In genomic region chr19:19418548-19419260, GRCh38 we compare ENCODE assay signal across 12 cellular contexts. TPM values are rescaled to one million over a fixed set of nuclear protein-coding genes. Genes with fewer than 3 reads are reported as not detected.
A peak's percentile ranks its signal among the peaks of the same experiment; 100 is the strongest.
DNase-seq lines count a peak whose midpoint lies in the region; ATAC-seq, FAIRE-seq and TF ChIP-seq lines count a peak whose summit lies in the region.
"Had no signal": no experiment of that assay in that cellular context is flagged by ENCODE, and none has a peak within 500 bp of the region (broad histone marks: within the 10 kb centered on the region; RNA-seq: fewer than 3 reads in every experiment).

No MANE protein-coding gene starts in this region.

- TF ChIP-seq CTCF in cardiac muscle cell (IDR thresholded peaks at IDR 0.05; ENCODE audit: low read depth, low read length): no peak
- no peak for TF ChIP-seq CTCF in right atrium auricular region (IDR thresholded peaks at IDR 0.05)
- no peak for TF ChIP-seq CTCF in activated B cell treated with CpG ODN at 0.5 μM for 24 hours (IDR thresholded peaks at IDR 0.05)
- TF ChIP-seq CTCF in kidney (IDR thresholded peaks at IDR 0.05; ENCODE audit: borderline replicate concordance, extremely low read depth, insufficient read depth): no peak
- TF ChIP-seq CTCF in upper lobe of right lung (IDR thresholded peaks at IDR 0.05): no peak

- no peaks in the 10 kb centered on the region for H3K9me3 ChIP-seq in cardiac muscle cell (ENCODE audit: low read depth)
- H3K9me3 ChIP-seq in right atrium auricular region: no peaks in the 10 kb centered on the region
- H3K9me3 ChIP-seq in kidney (ENCODE audit: control insufficient read depth in 1 of 2, low read length in 2 of 2): no peaks in the 10 kb centered on the region
- no peaks in the 10 kb centered on the region for H3K9me3 ChIP-seq in upper lobe of right lung
- H3K9me3 ChIP-seq: heart right ventricle had no signal

- H3K27me3 ChIP-seq in cardiac muscle cell (no peaks in the 10 kb centered on the region), right atrium auricular region (no peaks in the 10 kb centered on the region), upper lobe of right lung (no peaks in the 10 kb centered on the region)
- H3K27me3 ChIP-seq: heart right ventricle had no signal

- peaks cover 72% of the 10 kb centered on the region for H3K4me1 Mint-ChIP-seq in activated B cell treated with CpG ODN at 0.5 μM for 24 hours

- no peak overlapping the region for H3K9ac ChIP-seq in kidney (ENCODE audit: low read length in 2 of 2)

- ATAC-seq in activated B cell treated with CpG ODN at 0.5 μM for 24 hours (ENCODE audit: low read depth): peak; percentile 28
- ATAC-seq in upper lobe of right lung: peak; percentile 44
- no peak for ATAC-seq in GM18907 (IDR thresholded peaks at IDR 0.05; ENCODE audit: unreplicated experiment)
- no peak for ATAC-seq in HG03521 (IDR thresholded peaks at IDR 0.05; ENCODE audit: unreplicated experiment)

- peak overlapping the region; percentile 46 for H3K27ac Mint-ChIP-seq in activated B cell treated with CpG ODN at 0.5 μM for 24 hours

- peaks cover 15% of the 10 kb centered on the region for H3K36me3 Mint-ChIP-seq in activated B cell treated with CpG ODN at 0.5 μM for 24 hours (ENCODE audit: low read depth)

- no peak overlapping the region for H3K4me3 ChIP-seq in cardiac muscle cell
- no peak overlapping the region for H3K4me3 ChIP-seq in right atrium auricular region
- H3K4me3 ChIP-seq in kidney (ENCODE audit: low read length in 2 of 2): no peak overlapping the region
- H3K4me3 ChIP-seq in upper lobe of right lung: no peak overlapping the region
- H3K4me3 ChIP-seq: heart right ventricle had no signal

- H3K9me3 Mint-ChIP-seq in activated B cell treated with CpG ODN at 0.5 μM for 24 hours: no peaks in the 10 kb centered on the region

- no peaks in the 10 kb centered on the region for H3K36me3 ChIP-seq in cardiac muscle cell
- no peaks in the 10 kb centered on the region for H3K36me3 ChIP-seq in right atrium auricular region
- no peaks in the 10 kb centered on the region for H3K36me3 ChIP-seq in kidney (ENCODE audit: control insufficient read depth in 1 of 2, insufficient read depth in 2 of 2, low read length in 2 of 2)
- no peaks in the 10 kb centered on the region for H3K36me3 ChIP-seq in upper lobe of right lung
- H3K36me3 ChIP-seq: heart right ventricle had no signal

- POLR2A ChIA-PET in activated B cell treated with CpG ODN at 0.5 μM for 24 hours (lab: Charles Lee): interaction anchor here (0.6 kb wide), 2 partner anchors 12 to 235 kb away, joined by 3 to 4 read pairs; no protein-coding TSS in a partner anchor

- intact Hi-C loops in activated B cell treated with CpG ODN at 0.5 μM for 24 hours (cut with micrococcal nuclease) (no loop called here), kidney (cut with DNase I) (no loop called here), upper lobe of right lung (cut with DNase I) (no loop called here)

- peak overlapping the region; percentile 32 for H3K27ac ChIP-seq in cardiac muscle cell
- H3K27ac ChIP-seq in right atrium auricular region: no peak overlapping the region
- no peak overlapping the region for H3K27ac ChIP-seq in kidney (ENCODE audit: low read depth in 2 of 2, low read length in 2 of 2)
- no peak overlapping the region for H3K27ac ChIP-seq in upper lobe of right lung
- H3K27ac ChIP-seq: C4-2B had no signal

- H3K4me1 ChIP-seq in cardiac muscle cell (ENCODE audit: low read depth): peaks cover 13% of the 10 kb centered on the region
- H3K4me1 ChIP-seq in right atrium auricular region: peaks cover 0 to 59% of the 10 kb centered on the region in 2 donors
- H3K4me1 ChIP-seq in kidney (ENCODE audit: control insufficient read depth in 1 of 2, insufficient read depth in 1 of 2, low read depth in 1 of 2, low read length in 2 of 2): peaks cover 7 to 24% of the 10 kb centered on the region in 2 donors
- peaks cover 28% of the 10 kb centered on the region for H3K4me1 ChIP-seq in upper lobe of right lung

- DNase-seq in cardiac muscle cell (ENCODE audit: low read depth in 1 of 2, low spot score in 1 of 2) (no peak), right atrium auricular region (ENCODE audit: low spot score) (no peak), activated B cell treated with CpG ODN at 0.5 μM for 24 hours (no peak), kidney (peak; percentile 4), upper lobe of right lung (no peak)
- DNase-seq in stimulated activated CD4-positive, alpha-beta T cell treated with anti-CD3 and anti-CD28 coated beads, Interleukin-4, amount 100 ng/mL, for 4 hours: no peak
- DNase-seq: effector CD8-positive, alpha-beta T cell; heart right ventricle; NCI-H1105 treated with DMSO at 0.1 percent for 48 hours had no signal

- H3K4me3 Mint-ChIP-seq in activated B cell treated with CpG ODN at 0.5 μM for 24 hours: peak overlapping the region; percentile 44

- FAIRE-seq in kidney (lab: Jason Lieb, UNC): no peak

- CTCF ChIA-PET in activated B cell treated with CpG ODN at 0.5 μM for 24 hours (lab: Charles Lee): interaction anchor here (1.0 kb wide), 1 partner anchor 63 kb away, joined by 3 read pairs; no protein-coding TSS in a partner anchor

- H3K27me3 Mint-ChIP-seq in activated B cell treated with CpG ODN at 0.5 μM for 24 hours: no peaks in the 10 kb centered on the region

RNA-seq across cellular contexts. Expression of gene GATAD2A, which starts 13.2 kb away (rescaled TPM):
- total RNA-seq in cardiac muscle cell (72.9 and 98.3 TPM in 2 replicates), right atrium auricular region (10 to 100 TPM; 27.7 to 32.9 TPM), activated B cell treated with CpG ODN at 0.5 μM for 24 hours (116 and 126 TPM in 2 replicates), kidney (91.0 TPM), upper lobe of right lung (85.8 TPM)
- polyA plus RNA-seq in cardiac muscle cell (32.3 and 39.4 TPM in 2 replicates), kidney (ENCODE audit: insufficient read depth, low read depth, low replicate concordance) (18.0 TPM)

Comparison
In these comparisons a context has a peak if more than half of its experiments do, and no peak if none do; other contexts are left out.
1. ATAC-seq: peak in activated B cell treated with CpG ODN at 0.5 μM for 24 hours (single experiment) and upper lobe of right lung (single experiment); none in GM18907 (single experiment) and HG03521 (single experiment).